Comparison of ENCODE assay signal across 16 cellular contexts in the genomic region with DNA sequence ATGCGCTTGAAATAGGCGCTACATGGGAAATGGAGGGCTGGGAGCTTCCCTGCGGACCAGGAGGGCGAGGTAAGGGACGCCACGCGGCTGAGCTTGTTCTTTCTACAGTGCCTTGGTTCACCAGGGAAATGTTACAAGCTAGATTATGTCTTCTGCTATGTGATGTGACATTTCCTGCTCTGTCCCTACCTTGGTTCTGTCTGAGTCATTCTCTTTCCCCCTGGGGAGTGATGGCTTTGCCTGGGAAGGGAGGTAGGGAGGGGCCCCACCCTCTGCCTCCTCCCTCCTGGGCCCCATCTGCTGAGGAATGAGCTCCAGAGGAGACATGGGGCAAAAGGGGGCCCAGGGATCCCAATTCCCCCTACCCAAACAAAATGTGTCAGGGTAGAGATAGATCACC.
"Had no signal": no experiment of that assay in that cellular context is flagged by ENCODE, and none has a peak within 500 bp of the region (broad histone marks: within the 10 kb centered on the region; RNA-seq: fewer than 3 reads in every experiment).

No MANE protein-coding gene starts in this region.

- DNase-seq: activated CD4-positive, alpha-beta memory T cell treated with anti-CD3 and anti-CD28 coated beads, Interleukin-2, amount 10 ng/mL, durations not matched to agents 7 days and 5 days; activated CD4-positive, alpha-beta T cell treated with anti-CD3 and anti-CD28 coated beads for 36 hours; activated gamma-delta T cell treated with Interleukin-2 at 50 U/mL for 16 hours; activated naive CD8-positive, alpha-beta T cell treated with anti-CD3 and anti-CD28 coated beads for 36 hours; activated T-cell treated with anti-CD3 and anti-CD28 coated beads, Interleukin-2, amount 50 U/mL, for 48 hours; brain microvascular endothelial cell; cerebellar nuclear complex; immature natural killer cell; mesenchymal stem cell; pancreas; small intestine; T-cell; WERI-Rb-1 had no signal

- H3K9me3 ChIP-seq: pancreas had no signal

- H3K36me3 ChIP-seq: brain microvascular endothelial cell, pancreas, tibial artery, WERI-Rb-1 had no signal

- H3K4me1 ChIP-seq: pancreas, tibial artery had no signal

- FAIRE-seq: endometrium, pancreas, small intestine had no signal

- ATAC-seq: activated CD4-positive, alpha-beta T cell treated with anti-CD3 and anti-CD28 coated beads for 36 hours; esophagus mucosa; pancreas; T-cell had no signal

- H3K27ac ChIP-seq: brain microvascular endothelial cell, pancreas, tibial artery, WERI-Rb-1 had no signal

- H3K4me3 ChIP-seq: pancreas, tibial artery had no signal
